20 cellular contexts compared by ENCODE assay signal in the genomic region with DNA sequence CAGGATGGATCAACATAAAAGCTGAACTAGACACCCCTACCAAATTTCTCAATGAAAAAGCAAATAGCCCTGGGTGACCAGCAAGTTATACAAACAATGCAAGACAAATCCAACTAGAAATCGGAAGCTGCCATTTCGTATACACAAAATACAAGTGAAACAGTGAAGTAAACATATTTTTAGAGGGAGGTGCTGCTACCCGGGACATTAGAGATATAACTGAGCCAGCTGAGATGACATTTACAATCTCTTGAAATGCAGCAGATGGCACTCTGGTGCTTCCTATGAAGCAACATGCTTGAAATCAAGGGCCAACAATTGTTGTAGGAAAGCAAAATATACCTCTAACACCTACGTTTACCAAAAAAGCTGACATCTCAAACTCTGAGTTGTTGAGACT.
A peak's percentile ranks its signal among the peaks of the same experiment; 100 is the strongest.
DNase-seq lines count a peak whose midpoint lies in the region; TF ChIP-seq lines count a peak whose summit lies in the region.
"Had no signal": no experiment of that assay in that cellular context is flagged by ENCODE, and none has a peak within 500 bp of the region (broad histone marks: within the 10 kb centered on the region; RNA-seq: fewer than 3 reads in every experiment).

No MANE protein-coding gene starts in this region.

- DNase-seq in NCI-H345 (lab: John Stamatoyannopoulos, UW): peak; percentile 19
- DNase-seq in NCI-H345 treated with DMSO at 0.1 percent for 48 hours (lab: John Stamatoyannopoulos, UW; ENCODE audit: unreplicated experiment): no peak
- DNase-seq in NCI-H2171 (lab: John Stamatoyannopoulos, UW): peak; percentile 17
- DNase-seq in epithelial cell of esophagus (ENCODE audit: low read depth): no peak
- DNase-seq in pons (ENCODE audit: low spot score): peak; percentile 22
- no peak for DNase-seq in stimulated activated CD4-positive, alpha-beta T cell treated with anti-CD3 and anti-CD28 coated beads, Interleukin-2, amount 100 ng/mL, for 24 hours
- no peak for DNase-seq in activated CD4-positive, alpha-beta T cell treated with anti-CD3 and anti-CD28 coated beads, Interleukin-2, amount 50 U/mL, for 1 hour
- DNase-seq in iPS-NIHi11 (ENCODE audit: low spot score): no peak
- DNase-seq: activated CD8-positive, alpha-beta memory T cell treated with anti-CD3 and anti-CD28 coated beads for 24 hours; adrenal gland; CD8-positive, alpha-beta memory T cell; effector memory CD4-positive, alpha-beta T cell; midbrain; MM.1S; NCI-H2029; Right ventricle myocardium superior; stimulated activated naive CD4-positive, alpha-beta T cell treated with Interleukin-2 at 50 U/mL for 16 hours; T-helper 2 cell; upper lobe of left lung had no signal

- TF ChIP-seq CTCF in epithelial cell of esophagus (IDR thresholded peaks at IDR 0.05; ENCODE audit: insufficient read depth, low read depth, low read length, missing control alignments): peak; percentile 7

- H3K4me3 ChIP-seq in epithelial cell of esophagus (ENCODE audit: low read length): no peak overlapping the region
- H3K4me3 ChIP-seq: adrenal gland, cardiac muscle cell, upper lobe of left lung had no signal

Comparison
In these comparisons a context has a peak if more than half of its experiments do, and no peak if none do; other contexts are left out.
1. DNase-seq: peak in NCI-H345 (single experiment), NCI-H2171 (single experiment) and pons (single experiment); none in NCI-H345 treated with DMSO at 0.1 percent for 48 hours (single experiment), epithelial cell of esophagus (single experiment), stimulated activated CD4-positive, alpha-beta T cell treated with anti-CD3 and anti-CD28 coated beads, Interleukin-2, amount 100 ng/mL, for 24 hours (0 of 2), activated CD4-positive, alpha-beta T cell treated with anti-CD3 and anti-CD28 coated beads, Interleukin-2, amount 50 U/mL, for 1 hour (single experiment) and iPS-NIHi11 (single experiment).